ENCODE assay signal across 8 cellular contexts in the genomic region with DNA sequence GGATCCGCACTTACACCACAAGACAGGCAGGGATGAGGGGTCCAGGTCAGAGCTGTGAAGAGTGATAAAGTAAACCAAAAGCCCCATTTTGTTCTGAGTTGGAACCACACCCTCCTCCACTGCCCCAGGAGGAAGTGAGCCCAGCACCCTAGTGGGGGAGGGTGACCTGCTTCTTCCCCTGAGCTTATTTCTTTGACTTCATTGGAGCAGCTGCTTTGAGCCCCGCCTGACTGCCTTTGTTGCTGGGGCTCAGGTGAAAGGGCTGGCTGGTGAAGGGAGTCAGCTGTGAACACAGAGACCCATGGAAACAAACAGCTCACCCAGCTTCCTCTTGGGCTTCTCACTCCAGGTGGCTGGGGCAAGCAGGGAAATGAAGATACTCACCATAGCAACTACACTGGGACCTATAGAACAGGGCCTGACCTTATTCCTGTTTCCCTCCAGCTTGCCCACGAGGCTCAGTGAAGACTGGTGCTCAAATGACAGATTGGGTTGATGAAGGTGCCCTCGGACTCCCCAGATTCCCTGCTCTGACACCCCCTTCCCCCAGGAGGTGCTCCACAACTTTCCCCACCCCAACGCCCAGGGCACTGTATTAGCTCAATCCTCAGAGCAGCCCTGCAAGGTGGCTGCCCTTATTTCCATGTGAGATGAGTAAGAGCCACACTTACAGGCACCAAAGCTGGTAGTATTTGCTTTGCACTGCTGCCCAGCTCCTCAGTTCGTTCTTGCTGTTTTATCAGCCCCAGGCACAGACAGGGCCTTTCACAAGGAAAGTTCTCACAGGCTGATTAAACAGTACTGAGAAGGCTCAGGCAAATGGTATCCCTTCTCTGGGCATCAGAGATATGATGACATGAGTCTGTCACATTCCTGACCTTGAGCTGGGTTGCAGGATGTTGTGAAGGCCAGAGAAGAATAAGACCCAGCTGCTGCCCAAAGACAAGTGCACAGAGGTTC. TPM values are rescaled to one million over a fixed set of nuclear protein-coding genes. Genes with fewer than 3 reads are reported as not detected.
DNase-seq lines count a peak whose midpoint lies in the region; ATAC-seq and TF ChIP-seq lines count a peak whose summit lies in the region.

No MANE protein-coding gene starts in this region.

- peaks cover 0 to 25% (median 17%) of the 10 kb centered on the region in 4 donors for H3K4me1 ChIP-seq in Peyer's patch

- TF ChIP-seq POLR2A in Peyer's patch (IDR thresholded peaks at IDR 0.05) = peak; percentile 12 to 31

- H3K36me3 ChIP-seq in Peyer's patch (peaks cover 0 to 34% (median 0%) of the 10 kb centered on the region in 3 donors), kidney epithelial cell (ENCODE audit: control insufficient read depth, insufficient read depth, low read length) (peaks cover 9% of the 10 kb centered on the region)

- TF ChIP-seq CTCF in Peyer's patch (IDR thresholded peaks at IDR 0.05) (peak in 1 of 6 experiments; percentile 10), kidney epithelial cell (IDR thresholded peaks at IDR 0.05; ENCODE audit: insufficient read depth, low read length, poor library complexity, severe bottlenecking) (no peak)

- ATAC-seq in GM19025 (IDR thresholded peaks at IDR 0.05; ENCODE audit: low read depth, unreplicated experiment) = peak; percentile 38
- ATAC-seq in HG03354 (IDR thresholded peaks at IDR 0.05; ENCODE audit: poor library complexity, severe bottlenecking, unreplicated experiment) = peak; percentile 55

- DNase-seq in AG08396 (ENCODE audit: low spot score) = peak; percentile 34
- DNase-seq in Peyer's patch = peak; percentile 64 to 95 (median 93)
- DNase-seq in activated naive CD4-positive, alpha-beta T cell treated with Interleukin-2 at 50 U/mL for 16 hours = peak; percentile 72
- peak; percentile 31 for DNase-seq in kidney epithelial cell (ENCODE audit: low read depth)
- peak; percentile 56 for DNase-seq in stimulated activated CD8-positive, alpha-beta memory T cell treated with anti-CD3 and anti-CD28 coated beads, Interleukin-15, amount 100 ng/mL, for 1 hour (ENCODE audit: low read depth)
- no peak for DNase-seq in epidermal melanocyte (ENCODE audit: insufficient read length, low spot score)

- H3K27ac ChIP-seq in Peyer's patch = peak overlapping the region; percentile 62 to 95 (median 90)

- H3K4me3 ChIP-seq in Peyer's patch (peak overlapping the region; percentile 57 to 76 (median 63)), kidney epithelial cell (ENCODE audit: low read depth, low read length) (no peak overlapping the region)

- H3K9me3 ChIP-seq in Peyer's patch = no peaks in the 10 kb centered on the region

- no peaks in the 10 kb centered on the region for H3K27me3 ChIP-seq in Peyer's patch
- H3K27me3 ChIP-seq in kidney epithelial cell (ENCODE audit: control insufficient read depth, insufficient read depth, low read length) = no peaks in the 10 kb centered on the region

RNA-seq across cellular contexts. Expression of a gene that starts 2.4 kb away (rescaled TPM):
- total RNA-seq in Peyer's patch (100 to 1,000 TPM in 1 of 4 donors, 10 to 100 TPM in 3; 10.7 to 180 (median 27.4) TPM), kidney epithelial cell (13.0 and 18.5 TPM in 2 replicates)

RNA-seq across cellular contexts. Expression of a gene that starts 28.6 kb away (rescaled TPM):
- 1 to 10 TPM in 3 of 4 donors, under 1 TPM in 1; 0.76 to 3.4 (median 2.2) TPM for total RNA-seq in Peyer's patch
- 0.84 and 1.6 TPM in 2 replicates for total RNA-seq in kidney epithelial cell

RNA-seq across cellular contexts. Expression of a gene that starts 29.5 kb away (rescaled TPM):
- total RNA-seq in Peyer's patch (1 to 10 TPM in 1 of 4 donors, under 1 TPM in 1, not detected in 2; 0.54 to 4.4 TPM), kidney epithelial cell (not detected in 2 replicates)
